In the genomic region with DNA sequence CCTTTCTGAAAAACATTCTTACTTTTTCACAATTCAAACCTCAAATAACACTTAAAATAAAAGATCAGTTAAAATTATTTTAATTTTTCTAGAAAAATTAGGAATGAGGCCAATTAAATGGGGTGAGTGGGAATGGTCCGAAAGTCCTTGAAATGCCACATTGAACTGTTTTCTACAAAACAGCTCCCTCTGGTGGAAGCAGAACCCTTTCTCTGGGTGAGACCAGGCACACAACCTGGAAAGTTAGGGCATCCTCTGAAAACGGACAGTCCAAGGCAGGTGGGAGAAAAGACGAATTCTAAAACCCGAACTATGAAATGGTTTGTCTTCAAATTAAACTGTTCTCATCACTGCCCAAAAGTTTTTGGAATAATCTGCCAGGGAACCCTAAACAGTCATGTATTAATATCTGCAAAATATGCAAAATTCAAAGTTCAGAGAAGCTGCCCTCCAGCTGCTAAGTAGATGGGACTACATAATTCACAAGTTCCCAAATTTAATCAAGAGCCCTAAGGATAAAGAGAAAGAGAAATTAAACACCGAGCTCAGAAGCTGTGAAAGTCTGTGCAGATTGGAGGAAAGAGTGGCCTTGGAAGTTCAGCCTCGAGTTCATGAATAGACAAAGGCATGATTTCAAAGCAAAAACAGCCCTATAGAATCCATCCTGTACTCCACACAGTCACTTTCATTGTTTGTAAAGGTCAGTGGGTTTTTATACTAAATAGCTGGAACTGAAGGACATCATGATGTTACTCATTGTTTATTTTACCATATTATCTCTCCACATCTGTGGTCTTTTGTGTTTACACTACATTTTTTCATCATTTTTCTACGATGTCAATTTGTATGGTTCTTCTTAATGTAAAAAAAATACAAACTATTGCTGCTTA, we compare ENCODE assay signal across 8 cellular contexts.
DNase-seq lines count a peak whose midpoint lies in the region; ATAC-seq and TF ChIP-seq lines count a peak whose summit lies in the region.

No MANE protein-coding gene starts in this region.

- H3K36me3 ChIP-seq in GM23248 (ENCODE audit: low read depth) (no peaks in the 10 kb centered on the region), transverse colon (no peaks in the 10 kb centered on the region)

- no peaks in the 10 kb centered on the region for H3K79me2 ChIP-seq in GM23248 (ENCODE audit: insufficient read depth)

- no peak for ATAC-seq in GM21619 (IDR thresholded peaks at IDR 0.05; ENCODE audit: unreplicated experiment)
- no peak for ATAC-seq in GM18873 (IDR thresholded peaks at IDR 0.05; ENCODE audit: low FRiP score, unreplicated experiment)

- no peak overlapping the region for H3K27ac ChIP-seq in GM23248
- no peak overlapping the region for H3K27ac ChIP-seq in transverse colon

- H3K27me3 ChIP-seq in GM23248 (replicated peaks; ENCODE audit: insufficient read depth) (peaks cover 11% of the 10 kb centered on the region; the same call in 1 of the 2 replicates), transverse colon (no peaks in the 10 kb centered on the region)

- H3K4me2 ChIP-seq in GM23248 (ENCODE audit: unreplicated experiment): no peak overlapping the region

- WGBS in GM23248 (ENCODE audit: low coverage in 1 of 2, low lambda C conversion rate in 2 of 2, missing lambda C conversion rate in 2 of 2), 2 experiments: 14 to 15% methylated on average over 7 of the region's 7 CpGs
- 22 to 26% methylated on average over 7 of the region's 7 CpGs for WGBS in transverse colon (ENCODE audit: low coverage in 1 of 2), 2 donors

- no peak overlapping the region for H2AFZ ChIP-seq in GM23248

- no peak for TF ChIP-seq EP300 in transverse colon (IDR thresholded peaks at IDR 0.05; ENCODE audit: low read depth)

- H3K9me3 ChIP-seq in GM23248 (ENCODE audit: low read depth): no peaks in the 10 kb centered on the region
- H3K9me3 ChIP-seq in transverse colon: peaks cover 0 to 4% of the 10 kb centered on the region in 2 donors

- DNase-seq in COR-L47 (lab: John Stamatoyannopoulos, UW) (peak; percentile 36), GM23248 (peak; percentile 72), NCI-H69 (lab: John Stamatoyannopoulos, UW) (peak; percentile 65), cardiac fibroblast (ENCODE audit: low read depth in 2 of 2) (peak; percentile 73 to 75), kidney tubule cell (ENCODE audit: low spot score) (peak; percentile 52), transverse colon (peak; percentile 26)

- no peak overlapping the region for H3K9ac ChIP-seq in GM23248

- no peaks in the 10 kb centered on the region for H4K20me1 ChIP-seq in GM23248 (ENCODE audit: insufficient read depth)

- H3K4me1 ChIP-seq in GM23248 (ENCODE audit: insufficient read depth) (no peaks in the 10 kb centered on the region), transverse colon (no peaks in the 10 kb centered on the region)

- H3K4me3 ChIP-seq in GM23248: no peak overlapping the region
- H3K4me3 ChIP-seq in cardiac fibroblast (replicated peaks in 1 of 2; ENCODE audit: low read depth in 2 of 2, low read length in 2 of 2): no peak overlapping the region
- no peak overlapping the region for H3K4me3 ChIP-seq in transverse colon

- H3F3A ChIP-seq in GM23248 (ENCODE audit: insufficient read depth): no peaks in the 10 kb centered on the region

- in situ Hi-C loops in GM23248 (cut with MboI): loop anchor here (10.0 kb wide), 1 partner anchor 186 kb away; no protein-coding TSS in a partner anchor
- in situ Hi-C loops in transverse colon (cut with MboI; ENCODE audit: low pct_ligation_motif_present in 1 of 4, low pct_unique_long_range_greater_than_20kb in 1 of 4, low sequenced_read_pairs in 3 of 4): loop anchor here in 3 of 4 donors (5.0 to 25.0 kb wide), 2 partner anchors 179 to 189 kb away; no protein-coding TSS in a partner anchor

- intact Hi-C loops in transverse colon (cut with DNase I; ENCODE audit: low total_unique reads): no loop called here

- no peak for TF ChIP-seq POLR2A in transverse colon (IDR thresholded peaks at IDR 0.05)

- TF ChIP-seq CTCF in cardiac fibroblast (IDR thresholded peaks at IDR 0.05; ENCODE audit: low read depth, low read length) (peak; percentile 80), transverse colon (IDR thresholded peaks at IDR 0.05) (peak; percentile 47 to 68 (median 60))

- H3K9me2 ChIP-seq in GM23248 (ENCODE audit: insufficient read depth): no peaks in the 10 kb centered on the region
